In the genomic region with DNA sequence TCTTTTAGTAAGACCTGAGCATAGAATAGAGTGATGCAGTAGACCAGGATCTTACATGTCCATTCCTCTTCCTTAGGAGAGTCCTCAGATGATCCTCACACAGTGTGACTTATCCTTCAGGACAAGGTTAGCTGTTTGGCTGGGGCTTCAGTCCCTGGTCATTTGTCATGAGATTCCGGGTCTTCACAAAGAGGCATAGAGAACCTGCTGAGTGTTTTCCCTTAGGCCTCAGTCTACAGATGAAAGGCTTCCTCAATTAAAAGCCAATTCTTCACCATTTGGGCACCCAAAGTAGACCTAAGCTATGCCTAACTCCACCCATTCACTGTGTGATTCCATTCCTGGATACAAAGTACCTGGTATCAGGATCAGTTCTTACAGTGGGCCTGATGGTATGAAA, we compare ENCODE assay signal across 27 cellular contexts.
"Had no signal": no experiment of that assay in that cellular context is flagged by ENCODE, and none has a peak within 500 bp of the region (broad histone marks: within the 10 kb centered on the region; RNA-seq: fewer than 3 reads in every experiment).

No MANE protein-coding gene starts in this region.

- H3K27ac ChIP-seq: coronary artery, dorsolateral prefrontal cortex, epithelial cell of prostate, esophagus squamous epithelium, gastrocnemius medialis, heart right ventricle, left lung, lower lobe of right lung had no signal

- H3K36me3 ChIP-seq: esophagus squamous epithelium, gastrocnemius medialis, heart right ventricle, left lung, lower lobe of right lung had no signal

- H3K36me3 Mint-ChIP-seq: memory B cell; naive thymus-derived CD4-positive, alpha-beta T cell; natural killer cell had no signal

- H3K4me1 Mint-ChIP-seq: memory B cell, natural killer cell had no signal

- H3K27ac Mint-ChIP-seq: memory B cell; naive thymus-derived CD4-positive, alpha-beta T cell; natural killer cell had no signal

- H3K4me3 ChIP-seq: coronary artery, dorsolateral prefrontal cortex, esophagus squamous epithelium, gastrocnemius medialis, heart right ventricle, left lung, lower lobe of right lung had no signal

- FAIRE-seq: colon, islet of Langerhans, kidney had no signal

- H3K4me3 Mint-ChIP-seq: memory B cell; naive thymus-derived CD4-positive, alpha-beta T cell; natural killer cell had no signal

- H3K9me3 ChIP-seq: esophagus squamous epithelium, gastrocnemius medialis, heart right ventricle, left lung, lower lobe of right lung had no signal

- H3K27me3 ChIP-seq: esophagus squamous epithelium, gastrocnemius medialis, left lung had no signal

- H3K9me3 Mint-ChIP-seq: memory B cell, natural killer cell had no signal

- DNase-seq: dermis blood vessel endothelial cell; dorsolateral prefrontal cortex; effector CD4-positive, alpha-beta T cell; effector memory CD4-positive, alpha-beta T cell; erythroblast; esophagus squamous epithelium; foreskin fibroblast; foreskin melanocyte; gastrocnemius medialis; glutamatergic neuron; head of caudate nucleus; heart right ventricle; hippocampal formation; kidney; kidney glomerular epithelial cell; left lung; left ventricle myocardium superior; lower lobe of right lung; mesendoderm; midbrain; naive thymus-derived CD4-positive, alpha-beta T cell; natural killer cell had no signal

- H3K4me1 ChIP-seq: gastrocnemius medialis, left lung, lower lobe of right lung had no signal
